Comparison of ENCODE assay signal across 24 cellular contexts in the genomic region with DNA sequence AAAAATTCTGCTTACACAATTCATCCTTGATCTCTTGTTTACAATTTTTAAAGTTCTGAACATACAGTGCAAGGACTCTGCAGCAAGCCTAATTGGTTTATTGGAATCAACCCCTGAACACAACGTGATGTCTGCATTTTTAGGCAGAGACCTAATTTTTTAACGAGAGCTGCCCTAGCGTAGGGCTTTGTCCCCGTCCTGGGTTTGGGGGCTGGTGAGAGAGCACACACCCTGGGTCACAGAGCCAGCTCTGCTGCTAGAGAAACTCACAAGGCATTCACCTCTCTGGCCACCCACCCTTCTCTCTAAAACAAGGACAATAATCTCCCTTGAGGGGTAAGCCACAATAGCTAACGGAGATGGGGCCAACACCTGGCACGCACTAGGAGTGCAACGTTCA. TPM values are rescaled to one million over a fixed set of nuclear protein-coding genes. Genes with fewer than 3 reads are reported as not detected.
A peak's percentile ranks its signal among the peaks of the same experiment; 100 is the strongest.
DNase-seq lines count a peak whose midpoint lies in the region; ATAC-seq and TF ChIP-seq lines count a peak whose summit lies in the region.
"Had no signal": no experiment of that assay in that cellular context is flagged by ENCODE, and none has a peak within 500 bp of the region (broad histone marks: within the 10 kb centered on the region; RNA-seq: fewer than 3 reads in every experiment).

No MANE protein-coding gene starts in this region.

- H3K27me3 ChIP-seq in Peyer's patch: no peaks in the 10 kb centered on the region
- H3K27me3 ChIP-seq in duodenal mucosa (ENCODE audit: control insufficient read depth in 1 of 2, insufficient read depth in 2 of 2, low read length in 2 of 2): no peaks in the 10 kb centered on the region
- H3K27me3 ChIP-seq in muscle layer of duodenum (ENCODE audit: low read depth, low read length): no peaks in the 10 kb centered on the region
- H3K27me3 ChIP-seq: pancreas had no signal

- H3K4me1 ChIP-seq in Peyer's patch (peaks cover 0 to 35% (median 0%) of the 10 kb centered on the region in 4 donors), duodenal mucosa (ENCODE audit: control insufficient read depth in 1 of 2, insufficient read depth in 2 of 2, low read length in 2 of 2) (peaks cover 17 to 28% of the 10 kb centered on the region in 2 donors), muscle layer of duodenum (ENCODE audit: control insufficient read depth in 1 of 2, insufficient read depth in 2 of 2, low read length in 2 of 2) (peaks cover 30 to 33% of the 10 kb centered on the region in 2 donors)
- H3K4me1 ChIP-seq: pancreas had no signal

- no peaks in the 10 kb centered on the region for H3K9me3 Mint-ChIP-seq in activated T-helper 1 cell treated with anti-CD3 and anti-CD28 coated beads, Interleukin-12 subunit alpha, Interleukin-12 subunit beta, Interleukin-2, Interleukin-4 antibody, amounts not matched to agents 30 ng/mL and 10 ng/mL and 1 ng/mL, durations not matched to agents 14 hours and 24 hours and 36 hours
- H3K9me3 Mint-ChIP-seq: activated CD8-positive, alpha-beta T cell treated with anti-CD3 and anti-CD28 coated beads for 36 hours; activated T-cell treated with anti-CD3 and anti-CD28 coated beads, Interleukin-2, amount 50 U/mL, for 24 hours; CD8-positive, alpha-beta T cell; effector memory CD8-positive, alpha-beta T cell; WTC11 had no signal

- TF ChIP-seq CTCF in Peyer's patch (IDR thresholded peaks at IDR 0.05): no peak

- H3K36me3 ChIP-seq in Peyer's patch: no peaks in the 10 kb centered on the region
- no peaks in the 10 kb centered on the region for H3K36me3 ChIP-seq in duodenal mucosa (ENCODE audit: control insufficient read depth in 1 of 2, insufficient read depth in 2 of 2, low read length in 2 of 2)
- H3K36me3 ChIP-seq in muscle layer of duodenum (ENCODE audit: control insufficient read depth in 1 of 2, insufficient read depth in 2 of 2, low read length in 2 of 2): peaks cover 4 to 8% of the 10 kb centered on the region in 2 donors
- H3K36me3 ChIP-seq: pancreas had no signal

- peak overlapping the region; percentile 49 to 75 (median 72) for H3K27ac ChIP-seq in Peyer's patch
- peak overlapping the region; percentile 22 for H3K27ac ChIP-seq in duodenal mucosa (ENCODE audit: low read depth, low read length)
- H3K27ac ChIP-seq in muscle layer of duodenum (ENCODE audit: low read length): peak overlapping the region; percentile 76
- H3K27ac ChIP-seq in temporal lobe (ENCODE audit: low read depth, low read length): peak overlapping the region; percentile 25
- H3K27ac ChIP-seq: pancreas, thoracic aorta had no signal

- TF ChIP-seq POLR2A in Peyer's patch (IDR thresholded peaks at IDR 0.05): no peak

- no peaks in the 10 kb centered on the region for H3K36me3 Mint-ChIP-seq in activated T-helper 1 cell treated with anti-CD3 and anti-CD28 coated beads, Interleukin-12 subunit alpha, Interleukin-12 subunit beta, Interleukin-2, Interleukin-4 antibody, amounts not matched to agents 30 ng/mL and 10 ng/mL and 1 ng/mL, durations not matched to agents 14 hours and 24 hours and 36 hours (ENCODE audit: low read depth)
- H3K36me3 Mint-ChIP-seq: CD8-positive, alpha-beta T cell had no signal

- no peaks in the 10 kb centered on the region for H3K4me1 Mint-ChIP-seq in activated T-helper 1 cell treated with anti-CD3 and anti-CD28 coated beads, Interleukin-12 subunit alpha, Interleukin-12 subunit beta, Interleukin-2, Interleukin-4 antibody, amounts not matched to agents 30 ng/mL and 10 ng/mL and 1 ng/mL, durations not matched to agents 14 hours and 24 hours and 36 hours (ENCODE audit: low read depth)
- H3K4me1 Mint-ChIP-seq: T-helper 17 cell had no signal

- no peak overlapping the region for H3K4me3 Mint-ChIP-seq in activated T-helper 1 cell treated with anti-CD3 and anti-CD28 coated beads, Interleukin-12 subunit alpha, Interleukin-12 subunit beta, Interleukin-2, Interleukin-4 antibody, amounts not matched to agents 30 ng/mL and 10 ng/mL and 1 ng/mL, durations not matched to agents 14 hours and 24 hours and 36 hours
- H3K4me3 Mint-ChIP-seq: activated CD8-positive, alpha-beta T cell treated with anti-CD3 and anti-CD28 coated beads for 36 hours; activated T-cell treated with anti-CD3 and anti-CD28 coated beads, Interleukin-2, amount 50 U/mL, for 24 hours; CD8-positive, alpha-beta T cell; effector memory CD8-positive, alpha-beta T cell; T-helper 17 cell; WTC11 had no signal

- intact Hi-C loops in left colon (cut with DNase I, micrococcal nuclease): no loop called here
- intact Hi-C loops in activated T-helper 1 cell treated with anti-CD3 and anti-CD28 coated beads, Interleukin-12 subunit alpha, Interleukin-12 subunit beta, Interleukin-2, Interleukin-4 antibody, amounts not matched to agents 30 ng/mL and 10 ng/mL and 1 ng/mL, durations not matched to agents 14 hours and 24 hours and 36 hours (cut with micrococcal nuclease): no loop called here

- H3K9me3 ChIP-seq in Peyer's patch (no peaks in the 10 kb centered on the region), duodenal mucosa (ENCODE audit: control insufficient read depth in 1 of 2, low read length in 2 of 2) (no peaks in the 10 kb centered on the region), muscle layer of duodenum (ENCODE audit: control insufficient read depth in 1 of 2, low read length in 2 of 2) (no peaks in the 10 kb centered on the region)
- H3K9me3 ChIP-seq: pancreas, thoracic aorta had no signal

- ATAC-seq in left colon: no peak
- ATAC-seq: activated CD8-positive, alpha-beta T cell treated with anti-CD3 and anti-CD28 coated beads for 36 hours; CD8-positive, alpha-beta T cell; effector memory CD8-positive, alpha-beta T cell; pancreas; T-helper 17 cell; WTC11 had no signal

- peak overlapping the region in 1 of 2 donors; percentile 32 for H3K9ac ChIP-seq in duodenal mucosa (ENCODE audit: low read depth in 1 of 2, low read length in 2 of 2)

- H3K27me3 Mint-ChIP-seq in activated T-helper 1 cell treated with anti-CD3 and anti-CD28 coated beads, Interleukin-12 subunit alpha, Interleukin-12 subunit beta, Interleukin-2, Interleukin-4 antibody, amounts not matched to agents 30 ng/mL and 10 ng/mL and 1 ng/mL, durations not matched to agents 14 hours and 24 hours and 36 hours (ENCODE audit: insufficient read depth): peaks cover 3% of the 10 kb centered on the region

- DNase-seq in Peyer's patch (no peak), left colon (no peak), NCI-H2196 (lab: John Stamatoyannopoulos, UW; ENCODE audit: unreplicated experiment) (no peak), occipital lobe (lab: John Stamatoyannopoulos, UW) (no peak)
- DNase-seq in activated T-helper 1 cell treated with anti-CD3 and anti-CD28 coated beads, Interleukin-12 subunit alpha, Interleukin-12 subunit beta, Interleukin-2, Interleukin-4 antibody, amounts not matched to agents 30 ng/mL and 10 ng/mL and 1 ng/mL, durations not matched to agents 14 hours and 24 hours and 36 hours (ENCODE audit: low spot score): no peak
- DNase-seq: activated CD8-positive, alpha-beta T cell treated with anti-CD3 and anti-CD28 coated beads for 36 hours; activated naive CD4-positive, alpha-beta T cell treated with anti-CD3 and anti-CD28 coated beads, Interleukin-2, amount 50 U/mL, for 16 hours; activated T-cell treated with anti-CD3 and anti-CD28 coated beads, Interleukin-2, amount 50 U/mL, for 24 hours; CD8-positive, alpha-beta T cell; DMS79; effector memory CD8-positive, alpha-beta T cell; Karpas-422; NCI-H1092; NCI-H526; pancreas; SHP77 treated with DMSO at 0.1 percent for 48 hours; small intestine; stimulated activated CD4-positive, alpha-beta T cell treated with anti-CD3 and anti-CD28 coated beads, Interleukin-4, amount 100 ng/mL, for 4 hours; T-helper 17 cell had no signal

- no peak overlapping the region for H3K4me3 ChIP-seq in Peyer's patch
- no peak overlapping the region for H3K4me3 ChIP-seq in duodenal mucosa (ENCODE audit: low read depth in 1 of 2, low read length in 2 of 2)
- H3K4me3 ChIP-seq in muscle layer of duodenum (ENCODE audit: low read depth in 1 of 2, low read length in 2 of 2): peak overlapping the region in 1 of 2 donors; percentile 22
- H3K4me3 ChIP-seq: pancreas, thoracic aorta had no signal

- no peak overlapping the region for H3K27ac Mint-ChIP-seq in activated T-helper 1 cell treated with anti-CD3 and anti-CD28 coated beads, Interleukin-12 subunit alpha, Interleukin-12 subunit beta, Interleukin-2, Interleukin-4 antibody, amounts not matched to agents 30 ng/mL and 10 ng/mL and 1 ng/mL, durations not matched to agents 14 hours and 24 hours and 36 hours
- H3K27ac Mint-ChIP-seq: activated CD8-positive, alpha-beta T cell treated with anti-CD3 and anti-CD28 coated beads for 36 hours; activated T-cell treated with anti-CD3 and anti-CD28 coated beads, Interleukin-2, amount 50 U/mL, for 24 hours; CD8-positive, alpha-beta T cell; effector memory CD8-positive, alpha-beta T cell; T-helper 17 cell; WTC11 had no signal

RNA-seq across cellular contexts. Expression of gene SH3PXD2B, which starts 28.2 kb away (rescaled TPM):
- total RNA-seq in Peyer's patch (10 to 100 TPM in 3 of 4 donors, 1 to 10 TPM in 1; 5.8 to 26.4 (median 11.7) TPM), temporal lobe (13.8 TPM), left colon (10 to 100 TPM; 11.1 to 12.6 TPM), occipital lobe (17.6 TPM)
- total RNA-seq in activated T-helper 1 cell treated with anti-CD3 and anti-CD28 coated beads, Interleukin-12 subunit alpha, Interleukin-12 subunit beta, Interleukin-2, Interleukin-4 antibody, amounts not matched to agents 30 ng/mL and 10 ng/mL and 1 ng/mL, durations not matched to agents 14 hours and 24 hours and 36 hours: 0.26 and 0.32 TPM in 2 replicates

Comparison
In these comparisons a context has a peak if more than half of its experiments do, and no peak if none do; other contexts are left out.
1. H3K27ac ChIP-seq: peak in every context shown above with its lines; median percentile 76 in muscle layer of duodenum; 72 in Peyer's patch; 25 in temporal lobe; 22 in duodenal mucosa.